Comparison of ENCODE assay signal across 23 cellular contexts in genomic region chr7:18653381-18654155, GRCh38.
DNase-seq lines count a peak whose midpoint lies in the region; ATAC-seq and TF ChIP-seq lines count a peak whose summit lies in the region.
"Had no signal": no experiment of that assay in that cellular context is flagged by ENCODE, and none has a peak within 500 bp of the region (broad histone marks: within the 10 kb centered on the region; RNA-seq: fewer than 3 reads in every experiment).

No MANE protein-coding gene starts in this region.

- no peak overlapping the region for H3K27ac ChIP-seq in vagina

- TF ChIP-seq CTCF in choroid plexus epithelial cell (conservative IDR thresholded peaks at IDR 0.05; ENCODE audit: low read depth, low read length) (no peak), vagina (IDR thresholded peaks at IDR 0.05) (no peak)

- intact Hi-C loops in vagina (cut with DNase I), result no loop called here

- H3K9me3 ChIP-seq in vagina, result no peaks in the 10 kb centered on the region

- TF ChIP-seq POLR2A in vagina (IDR thresholded peaks at IDR 0.05), result no peak

- H3K4me3 ChIP-seq in choroid plexus epithelial cell (ENCODE audit: low read depth, low read length) (no peak overlapping the region), vagina (no peak overlapping the region)
- H3K4me3 ChIP-seq: K562 had no signal

- H3K36me3 ChIP-seq in vagina, result no peaks in the 10 kb centered on the region

- H3K27me3 ChIP-seq in vagina, result no peaks in the 10 kb centered on the region

- peaks cover 6% of the 10 kb centered on the region for H3K4me1 ChIP-seq in vagina

- DNase-seq in EH (ENCODE audit: low read depth) (peak; percentile 57), choroid plexus epithelial cell (ENCODE audit: low read depth) (peak; percentile 25), renal cortical epithelial cell (ENCODE audit: low read depth) (peak; percentile 9), vagina (ENCODE audit: extremely low spot score in 2 of 2) (no peak)
- DNase-seq in stimulated activated CD4-positive, alpha-beta T cell treated with anti-CD3 and anti-CD28 coated beads, Interleukin-4, amount 100 ng/mL, for 1 hour, result no peak
- DNase-seq: 8988T; AML-193; C1 segment of cervical spinal cord; Calu3; CD8-positive, alpha-beta T cell; DMS153; GF-D8; MM.1S; NCI-H1048; NCI-H1436 treated with DMSO at 0.1 percent for 48 hours; NCI-H1930; NCI-H2227 treated with DMSO at 0.1 percent for 48 hours; NCI-H510A; NCI-H748 treated with DMSO at 0.1 percent for 48 hours; NK-92 treated with Interleukin-12 subunit alpha and Interleukin-12 subunit beta, amount 100 ng/mL, for 24 hours had no signal

- ATAC-seq in SK-N-SH treated with all-trans-retinoic acid at 6 μM for 48 hours (peak; percentile 68), HG02840 (IDR thresholded peaks at IDR 0.05; ENCODE audit: low FRiP score, unreplicated experiment) (no peak)
- ATAC-seq: CD8-positive, alpha-beta T cell; K562 had no signal

TF ChIP-seq in SK-N-SH treated with all-trans-retinoic acid at 6 μM for 48 hours, 23 proteins besides CTCF, POLR2A, EP300 and RAD21:
- TF ChIP-seq PATZ1 (CRISPR knock-in tag; IDR thresholded peaks at IDR 0.05; ENCODE audit: borderline replicate concordance) (no peak; the same call in 1 of the 2 replicates), CSRNP3 (CRISPR knock-in tag; IDR thresholded peaks at IDR 0.05) (peak; percentile 49; the same call in 1 of the 2 replicates), ISL1 (CRISPR knock-in tag; IDR thresholded peaks at IDR 0.05) (peak; percentile 98), POU6F1 (CRISPR knock-in tag; IDR thresholded peaks at IDR 0.05; ENCODE audit: borderline replicate concordance, low read depth) (peak; percentile 71; the same call in 1 of the 2 replicates), OSR1 (CRISPR knock-in tag; IDR thresholded peaks at IDR 0.05) (no peak), ARNTL (CRISPR knock-in tag; IDR thresholded peaks at IDR 0.05; ENCODE audit: borderline replicate concordance, low read depth) (no peak), TOX (CRISPR knock-in tag; IDR thresholded peaks at IDR 0.05; ENCODE audit: borderline replicate concordance) (peak; percentile 96), ESRRG (CRISPR knock-in tag; IDR thresholded peaks at IDR 0.05) (0 out of 2 replicates have a peak, but pooled peaks have one; percentile 55), TCF4 (CRISPR knock-in tag; IDR thresholded peaks at IDR 0.05; ENCODE audit: borderline replicate concordance) (no peak), ZNF565 (CRISPR knock-in tag; conservative IDR thresholded peaks at IDR 0.05; ENCODE audit: low read depth) (no peak), CSDC2 (CRISPR knock-in tag; IDR thresholded peaks at IDR 0.05) (no peak), RARB (CRISPR knock-in tag; IDR thresholded peaks at IDR 0.05) (peak; percentile 93)
TF ChIP-seq in SK-N-SH treated with all-trans-retinoic acid at 6 μM for 48 hours: peak in this region for 6.

Comparison
In these comparisons a context has a peak if more than half of its experiments do, and no peak if none do; other contexts are left out.
1. DNase-seq: peak in EH (single experiment), choroid plexus epithelial cell (single experiment) and renal cortical epithelial cell (single experiment); none in stimulated activated CD4-positive, alpha-beta T cell treated with anti-CD3 and anti-CD28 coated beads, Interleukin-4, amount 100 ng/mL, for 1 hour (single experiment) and vagina (0 of 2).